In the genomic region with DNA sequence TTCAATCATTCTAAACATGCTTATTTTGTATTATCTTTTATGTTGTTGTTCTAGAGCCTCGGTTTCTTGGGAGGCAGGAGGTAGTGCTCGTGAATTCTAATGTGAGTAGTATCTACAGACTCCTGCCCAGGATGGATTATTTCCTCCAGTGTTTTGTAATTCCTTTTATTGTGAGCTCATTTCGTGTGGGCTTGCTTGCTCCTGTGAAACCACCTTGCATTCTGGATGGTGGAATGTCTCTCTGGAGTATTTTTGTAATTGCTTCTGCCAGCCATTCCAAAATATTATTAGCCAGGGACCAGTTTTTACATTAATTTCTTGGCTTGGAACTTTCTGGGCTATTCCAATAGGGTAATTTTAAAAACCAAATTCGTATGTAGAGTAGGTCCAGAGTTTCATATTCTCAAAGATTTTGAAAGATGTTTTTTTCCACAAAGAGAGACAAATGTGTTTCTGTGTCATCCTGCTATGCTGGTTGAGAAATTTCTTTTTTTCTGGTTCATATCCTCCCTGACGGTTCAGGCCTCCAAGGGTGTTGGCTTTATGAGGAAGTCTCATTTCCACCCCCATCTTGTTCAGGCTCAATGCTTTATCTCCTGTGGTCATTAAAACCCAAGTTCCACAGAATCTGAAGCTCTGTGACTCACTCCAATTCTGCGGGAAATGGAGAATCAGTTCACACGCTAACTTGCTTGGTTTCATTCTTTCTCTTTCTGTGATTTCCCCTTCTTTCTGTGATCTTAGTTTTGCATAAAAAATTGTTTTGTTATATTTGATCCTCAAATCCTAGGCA, we compare ENCODE assay signal across 1 cellular context.
TF ChIP-seq lines count a peak whose summit lies in the region.

No MANE protein-coding gene starts in this region.

TF ChIP-seq in GM12878, 131 proteins besides CTCF, POLR2A, EP300 and RAD21 (continued from another document):
- TF ChIP-seq, protein P1, sequence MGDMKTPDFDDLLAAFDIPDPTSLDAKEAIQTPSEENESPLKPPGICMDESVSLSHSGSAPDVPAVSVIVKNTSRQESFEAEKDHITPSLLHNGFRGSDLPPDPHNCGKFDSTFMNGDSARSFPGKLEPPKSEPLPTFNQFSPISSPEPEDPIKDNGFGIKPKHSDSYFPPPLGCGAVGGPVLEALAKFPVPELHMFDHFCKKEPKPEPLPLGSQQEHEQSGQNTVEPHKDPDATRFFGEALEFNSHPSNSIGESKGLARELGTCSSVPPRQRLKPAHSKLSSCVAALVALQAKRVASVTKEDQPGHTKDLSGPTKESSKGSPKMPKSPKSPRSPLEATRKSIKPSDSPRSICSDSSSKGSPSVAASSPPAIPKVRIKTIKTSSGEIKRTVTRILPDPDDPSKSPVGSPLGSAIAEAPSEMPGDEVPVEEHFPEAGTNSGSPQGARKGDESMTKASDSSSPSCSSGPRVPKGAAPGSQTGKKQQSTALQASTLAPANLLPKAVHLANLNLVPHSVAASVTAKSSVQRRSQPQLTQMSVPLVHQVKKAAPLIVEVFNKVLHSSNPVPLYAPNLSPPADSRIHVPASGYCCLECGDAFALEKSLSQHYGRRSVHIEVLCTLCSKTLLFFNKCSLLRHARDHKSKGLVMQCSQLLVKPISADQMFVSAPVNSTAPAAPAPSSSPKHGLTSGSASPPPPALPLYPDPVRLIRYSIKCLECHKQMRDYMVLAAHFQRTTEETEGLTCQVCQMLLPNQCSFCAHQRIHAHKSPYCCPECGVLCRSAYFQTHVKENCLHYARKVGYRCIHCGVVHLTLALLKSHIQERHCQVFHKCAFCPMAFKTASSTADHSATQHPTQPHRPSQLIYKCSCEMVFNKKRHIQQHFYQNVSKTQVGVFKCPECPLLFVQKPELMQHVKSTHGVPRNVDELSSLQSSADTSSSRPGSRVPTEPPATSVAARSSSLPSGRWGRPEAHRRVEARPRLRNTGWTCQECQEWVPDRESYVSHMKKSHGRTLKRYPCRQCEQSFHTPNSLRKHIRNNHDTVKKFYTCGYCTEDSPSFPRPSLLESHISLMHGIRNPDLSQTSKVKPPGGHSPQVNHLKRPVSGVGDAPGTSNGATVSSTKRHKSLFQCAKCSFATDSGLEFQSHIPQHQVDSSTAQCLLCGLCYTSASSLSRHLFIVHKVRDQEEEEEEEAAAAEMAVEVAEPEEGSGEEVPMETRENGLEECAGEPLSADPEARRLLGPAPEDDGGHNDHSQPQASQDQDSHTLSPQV (IDR thresholded peaks at IDR 0.05) = no peak
- TF ChIP-seq, protein P2, sequence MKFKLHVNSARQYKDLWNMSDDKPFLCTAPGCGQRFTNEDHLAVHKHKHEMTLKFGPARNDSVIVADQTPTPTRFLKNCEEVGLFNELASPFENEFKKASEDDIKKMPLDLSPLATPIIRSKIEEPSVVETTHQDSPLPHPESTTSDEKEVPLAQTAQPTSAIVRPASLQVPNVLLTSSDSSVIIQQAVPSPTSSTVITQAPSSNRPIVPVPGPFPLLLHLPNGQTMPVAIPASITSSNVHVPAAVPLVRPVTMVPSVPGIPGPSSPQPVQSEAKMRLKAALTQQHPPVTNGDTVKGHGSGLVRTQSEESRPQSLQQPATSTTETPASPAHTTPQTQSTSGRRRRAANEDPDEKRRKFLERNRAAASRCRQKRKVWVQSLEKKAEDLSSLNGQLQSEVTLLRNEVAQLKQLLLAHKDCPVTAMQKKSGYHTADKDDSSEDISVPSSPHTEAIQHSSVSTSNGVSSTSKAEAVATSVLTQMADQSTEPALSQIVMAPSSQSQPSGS (IDR thresholded peaks at IDR 0.05; ENCODE audit: low read length) = peak; percentile 62; the same call in 1 of the 2 replicates
- TF ChIP-seq BCL11A (IDR thresholded peaks at IDR 0.05; ENCODE audit: low read depth, low read length) = peak; percentile 44; the same call in 1 of the 2 replicates
- peak; percentile 53 for TF ChIP-seq IKZF1 (conservative IDR thresholded peaks at IDR 0.05)
- no peak for TF ChIP-seq CREM (IDR thresholded peaks at IDR 0.05; ENCODE audit: low read depth)
- peak; percentile 79 for TF ChIP-seq RUNX3 (IDR thresholded peaks at IDR 0.05; ENCODE audit: low read length)
- TF ChIP-seq SREBF2 (IDR thresholded peaks at IDR 0.05; ENCODE audit: low read length) = no peak
- peak; percentile 64; the same call in 1 of the 2 replicates for TF ChIP-seq SPI1 (IDR thresholded peaks at IDR 0.05; ENCODE audit: borderline replicate concordance, insufficient read depth, low read depth, low read length)
- peak; percentile 49; the same call in 1 of the 2 replicates for TF ChIP-seq FOXM1 (IDR thresholded peaks at IDR 0.05; ENCODE audit: low read depth, low read length)
- TF ChIP-seq DPF2 (IDR thresholded peaks at IDR 0.05) = 0 out of 2 replicates have a peak, but pooled peaks have one; percentile 28
- peak; percentile 22; the same call in 1 of the 2 replicates for TF ChIP-seq MTA2 (IDR thresholded peaks at IDR 0.05; ENCODE audit: low read depth)
- TF ChIP-seq ESRRA (IDR thresholded peaks at IDR 0.05; ENCODE audit: low read length) = no peak
